In the genomic region with DNA sequence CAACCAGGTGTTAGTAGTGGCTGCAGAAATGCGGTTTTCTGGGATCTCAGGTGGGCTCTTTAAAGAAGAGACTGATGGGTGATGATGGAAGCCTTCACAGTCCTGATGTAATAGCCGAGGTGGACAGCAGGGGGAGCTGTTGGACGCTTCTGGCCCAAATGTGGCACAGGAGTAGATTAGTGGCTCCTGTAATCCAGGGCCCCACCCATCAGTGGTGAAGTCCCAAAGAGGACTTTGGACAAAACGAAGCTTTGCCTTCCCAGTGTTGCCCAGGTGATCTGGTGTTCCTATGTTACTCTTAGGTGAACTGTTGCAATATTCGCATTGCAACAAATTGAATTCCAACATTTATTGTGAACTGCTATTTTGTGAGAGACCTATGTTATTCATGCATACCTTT, we compare ENCODE assay signal across 9 cellular contexts. TPM values are rescaled to one million over a fixed set of nuclear protein-coding genes. Genes with fewer than 3 reads are reported as not detected.
A peak's percentile ranks its signal among the peaks of the same experiment; 100 is the strongest.
DNase-seq lines count a peak whose midpoint lies in the region; ATAC-seq, FAIRE-seq and TF ChIP-seq lines count a peak whose summit lies in the region.
"Had no signal": no experiment of that assay in that cellular context is flagged by ENCODE, and none has a peak within 500 bp of the region (broad histone marks: within the 10 kb centered on the region; RNA-seq: fewer than 3 reads in every experiment).

No MANE protein-coding gene starts in this region.

- in situ Hi-C loops in KBM-7 (cut with MboI; ENCODE audit: low pct_unique_long_range_greater_than_20kb, low sequenced_read_pairs) (no loop called here), GM12878 (cut with MboI) (loop anchor here (10.0 kb wide), 1 partner anchor 305 kb away; no protein-coding TSS in a partner anchor)

- no peaks in the 10 kb centered on the region for H3K36me3 ChIP-seq in GM12878 (ENCODE audit: control insufficient read depth in 2 of 2, insufficient read depth in 2 of 2, low read length in 1 of 2)

- no peak for TF ChIP-seq EP300 in GM12878 (IDR thresholded peaks at IDR 0.05; ENCODE audit: borderline replicate concordance in 1 of 2, control insufficient read depth in 1 of 2, low read depth in 2 of 2, low read length in 2 of 2)

- no peaks in the 10 kb centered on the region for H3K79me2 ChIP-seq in GM12878 (ENCODE audit: control insufficient read depth, insufficient read depth, low read length)

- ATAC-seq in GM12878 (peak; percentile 73), HG03175 (IDR thresholded peaks at IDR 0.05; ENCODE audit: unreplicated experiment) (no peak)

- RAD21 ChIA-PET in GM12878 (lab: Charles Lee; ENCODE audit: unreplicated experiment): interaction anchor here (1.0 to 2.3 kb wide), 4 partner anchors 28 to 301 kb away, joined by 3 to 9 read pairs (median 3); no protein-coding TSS in a partner anchor

- peak; percentile 72 to 87 (median 86) for TF ChIP-seq CTCF in GM12878 (IDR thresholded peaks at IDR 0.05 in 2 of 3, conservative IDR thresholded peaks at IDR 0.05 in 1 of 3; ENCODE audit: control insufficient read depth in 2 of 3, extremely low read depth in 1 of 3, insufficient read depth in 1 of 3, low read depth in 3 of 3, low read length in 3 of 3)

- H3K9me3 ChIP-seq in GM12878 (replicated peaks; ENCODE audit: control insufficient read depth, insufficient read depth, low read length): no peaks in the 10 kb centered on the region; the same call in 2 of the 3 replicates

- H3K4me2 ChIP-seq in GM12878 (ENCODE audit: control insufficient read depth, insufficient read depth): no peak overlapping the region

- SMC1A ChIA-PET in GM12878 (lab: Charles Lee; ENCODE audit: uncharacterized antibody, unreplicated experiment): interaction anchor here (0.9 to 1.4 kb wide), 4 partner anchors 9 to 301 kb away, joined by 3 to 8 read pairs (median 4); no protein-coding TSS in a partner anchor

- no peaks in the 10 kb centered on the region for H4K20me1 ChIP-seq in GM12878 (ENCODE audit: control insufficient read depth, insufficient read depth)

- H3K4me3 ChIP-seq in GM12878: no peak overlapping the region

- no TSS peak for BruUV-seq in GM12878 (replicated peaks; lab: Mats Ljungman, UMichigan)

- TF ChIP-seq RAD21 in GM12878 (IDR thresholded peaks at IDR 0.05; ENCODE audit: insufficient read depth, low read depth, low read length): peak; percentile 62

- FAIRE-seq in GM12878 (lab: Jason Lieb, UNC): peak; percentile 77
- FAIRE-seq in islet of Langerhans (lab: Jason Lieb, UNC): peak; percentile 45

- 7% methylated on average over 5 of the region's 5 CpGs for WGBS in GM12878 (ENCODE audit: insufficient coverage, insufficient replicate concordance, low lambda C conversion rate, missing lambda C conversion rate)

- intact Hi-C loops in GM12878 (cut with micrococcal nuclease; ENCODE audit: unreplicated experiment): loop anchor here (1.0 to 10.0 kb wide), 4 partner anchors 92 to 505 kb away; partner anchors contain the start of gene ALDH1A2

- H3K9ac ChIP-seq in GM12878 (ENCODE audit: control insufficient read depth, insufficient read depth, low read length): no peak overlapping the region

- H3K4me1 ChIP-seq in GM12878 (ENCODE audit: control insufficient read depth, insufficient read depth, low read length): peaks cover 3% of the 10 kb centered on the region; the same call in 1 of the 2 replicates

- TF ChIP-seq POLR2A in GM12878 (IDR thresholded peaks at IDR 0.05; ENCODE audit: low read depth, low read length): no peak

- DNase-seq in EL (peak; percentile 54), KBM-7 (peak; percentile 67), T-helper 9 cell (peak; percentile 60), GM12878 (ENCODE audit: low read depth, low spot score) (no peak), NCI-H2171 treated with DMSO at 0.1 percent for 48 hours (lab: John Stamatoyannopoulos, UW) (no peak)
- DNase-seq in stimulated activated CD4-positive, alpha-beta T cell treated with anti-CD3 and anti-CD28 coated beads, Interleukin-1b, Interleukin-23, amount 100 ng/mL, for 24 hours (ENCODE audit: low read depth in 4 of 4, low spot score in 1 of 4): peak; percentile 58 to 81 (median 65)

- POLR2A ChIA-PET in GM12878 (lab: Charles Lee): no interaction called here

- CTCF ChIA-PET in GM12878 (lab: Yijun Ruan, JAX): interaction anchor here (0.6 to 3.0 kb wide), 19 partner anchors 12 to 758 kb away, joined by 3 to 34 read pairs (median 3); no protein-coding TSS in a partner anchor

- no peak overlapping the region for H2AFZ ChIP-seq in GM12878 (ENCODE audit: control insufficient read depth, low read depth, low read length)

- H3K27me3 ChIP-seq in GM12878 (replicated peaks in 1 of 2; ENCODE audit: control insufficient read depth in 2 of 2, insufficient read depth in 2 of 2, low read length in 1 of 2): no peaks in the 10 kb centered on the region; a peak in 1 of 4 replicates

- no peak overlapping the region for H3K27ac ChIP-seq in GM12878 (ENCODE audit: control insufficient read depth, insufficient read depth)

TF ChIP-seq in GM12878, 131 proteins besides CTCF, POLR2A, EP300 and RAD21:
- TF ChIP-seq SMC3 (IDR thresholded peaks at IDR 0.05; ENCODE audit: borderline replicate concordance, low read length) (peak; percentile 43; the same call in 1 of the 2 replicates), NFXL1 (IDR thresholded peaks at IDR 0.05; ENCODE audit: borderline replicate concordance) (no peak), POU2F2 (IDR thresholded peaks at IDR 0.05; ENCODE audit: borderline replicate concordance, low read depth, low read length) (no peak)

RNA-seq across cellular contexts. Expression of gene MYZAP, which starts 31.8 kb away (rescaled TPM):
- total RNA-seq in GM12878 (2013; cell fraction: nucleolus; rRNA removed): not detected in 2 replicates
- total RNA-seq in GM12878 (2014; rRNA removed) (not detected in 2 replicates), GM12878 (2014; rRNA removed; fragmentation: Illumina TruSeq; extraction: Trizol) (not detected in 2 replicates), GM12878 (2021) (not detected in 2 replicates)
- not detected for polyA plus RNA-seq in GM12878 (2011; ENCODE audit: low read depth)
- polyA plus RNA-seq in GM12878 (2011; rRNA removed) (not detected in 2 replicates), GM12878 (2014; fragmentation: Illumina TruSeq; extraction: Trizol) (not detected in 2 replicates), GM12878 (2014; fragmentation: Nextera tagmentation; extraction: Ambion mirVana) (not detected), GM12878 (2014; rRNA removed) (not detected in 2 replicates), GM12878 (2016; fragmentation: Nextera tagmentation; extraction: Ambion mirVana) (not detected)
- not detected in 2 replicates for polyA plus RNA-seq in GM12878 (2011; cell fraction: cytosol; rRNA removed)
- polyA plus RNA-seq in GM12878 (2011; cell fraction: nucleus; rRNA removed): not detected in 2 replicates
- not detected in 2 replicates for polyA plus RNA-seq in GM12878 (2012)
- not detected in 2 replicates for polyA minus RNA-seq in GM12878 (2011; rRNA and poly(A)+ RNA removed)
- polyA minus RNA-seq in GM12878 (2011; cell fraction: cytosol; rRNA and poly(A)+ RNA removed): not detected in 2 replicates
- polyA minus RNA-seq in GM12878 (2011; cell fraction: nucleus; rRNA and poly(A)+ RNA removed): not detected in 2 replicates
- total RNA-seq: activated CD8-positive, alpha-beta memory T cell treated with anti-CD3 and anti-CD28 coated beads for 36 hours had no signal

Comparison
In these comparisons a context has a peak if more than half of its experiments do, and no peak if none do; other contexts are left out.
1. DNase-seq: peak in EL (single experiment), KBM-7 (single experiment), T-helper 9 cell (single experiment) and stimulated activated CD4-positive, alpha-beta T cell treated with anti-CD3 and anti-CD28 coated beads, Interleukin-1b, Interleukin-23, amount 100 ng/mL, for 24 hours (4 of 4); none in GM12878 (single experiment) and NCI-H2171 treated with DMSO at 0.1 percent for 48 hours (single experiment).